ENCODE assay signal across 2 cellular contexts in the genomic region with DNA sequence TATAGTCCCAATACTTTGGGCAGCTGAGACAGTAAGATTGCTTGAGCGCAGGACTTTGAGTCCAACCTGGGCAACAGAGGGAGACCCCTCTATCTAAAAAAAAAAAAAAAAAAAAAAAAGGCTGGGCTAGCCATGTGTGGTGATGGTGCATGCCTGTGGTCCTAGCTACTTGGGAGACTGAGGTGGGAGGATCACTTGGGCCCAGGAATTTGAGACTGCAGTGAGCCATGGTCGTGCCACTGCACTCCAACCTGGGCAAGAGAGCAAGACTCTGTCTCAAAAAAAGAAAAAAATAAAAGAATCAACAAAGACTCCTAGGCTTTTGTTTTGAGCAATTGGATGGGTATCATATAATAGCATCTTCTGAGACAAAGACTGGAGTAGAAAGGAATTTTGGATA.
TF ChIP-seq lines count a peak whose summit lies in the region.

No MANE protein-coding gene starts in this region.

TF ChIP-seq in SK-N-SH, 30 proteins besides CTCF, POLR2A, EP300 and RAD21 (continued from another document):
- no peak for TF ChIP-seq RFX5 (IDR thresholded peaks at IDR 0.05; ENCODE audit: low read length)
- TF ChIP-seq, protein P1, sequence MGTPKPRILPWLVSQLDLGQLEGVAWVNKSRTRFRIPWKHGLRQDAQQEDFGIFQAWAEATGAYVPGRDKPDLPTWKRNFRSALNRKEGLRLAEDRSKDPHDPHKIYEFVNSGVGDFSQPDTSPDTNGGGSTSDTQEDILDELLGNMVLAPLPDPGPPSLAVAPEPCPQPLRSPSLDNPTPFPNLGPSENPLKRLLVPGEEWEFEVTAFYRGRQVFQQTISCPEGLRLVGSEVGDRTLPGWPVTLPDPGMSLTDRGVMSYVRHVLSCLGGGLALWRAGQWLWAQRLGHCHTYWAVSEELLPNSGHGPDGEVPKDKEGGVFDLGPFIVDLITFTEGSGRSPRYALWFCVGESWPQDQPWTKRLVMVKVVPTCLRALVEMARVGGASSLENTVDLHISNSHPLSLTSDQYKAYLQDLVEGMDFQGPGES (IDR thresholded peaks at IDR 0.05; ENCODE audit: low read depth, low read length) = no peak
- TF ChIP-seq GABPA (IDR thresholded peaks at IDR 0.05; ENCODE audit: low read depth) = no peak
- TF ChIP-seq GATA2 (CRISPR knock-in tag; IDR thresholded peaks at IDR 0.05) = no peak
- TF ChIP-seq TEAD4 (IDR thresholded peaks at IDR 0.05; ENCODE audit: borderline replicate concordance, insufficient read depth) = no peak
- no peak for TF ChIP-seq NRF1 (IDR thresholded peaks at IDR 0.05; ENCODE audit: low read depth, low read length)
- no peak for TF ChIP-seq USF2 (IDR thresholded peaks at IDR 0.05; ENCODE audit: borderline replicate concordance, low read depth, low read length)
- TF ChIP-seq YY1 (IDR thresholded peaks at IDR 0.05; ENCODE audit: low read depth) = no peak
- no peak for TF ChIP-seq MEF2A (IDR thresholded peaks at IDR 0.05; ENCODE audit: borderline replicate concordance, low read depth)
- no peak for TF ChIP-seq ELF1 (IDR thresholded peaks at IDR 0.05)
- no peak for TF ChIP-seq PBX3 (IDR thresholded peaks at IDR 0.05)
- no peak for TF ChIP-seq SMC3 (IDR thresholded peaks at IDR 0.05; ENCODE audit: low read depth, low read length)

TF ChIP-seq in SK-N-SH treated with all-trans-retinoic acid at 6 μM for 48 hours, 23 proteins besides CTCF, POLR2A, EP300 and RAD21 (continued from another document):
- TF ChIP-seq, protein P2, sequence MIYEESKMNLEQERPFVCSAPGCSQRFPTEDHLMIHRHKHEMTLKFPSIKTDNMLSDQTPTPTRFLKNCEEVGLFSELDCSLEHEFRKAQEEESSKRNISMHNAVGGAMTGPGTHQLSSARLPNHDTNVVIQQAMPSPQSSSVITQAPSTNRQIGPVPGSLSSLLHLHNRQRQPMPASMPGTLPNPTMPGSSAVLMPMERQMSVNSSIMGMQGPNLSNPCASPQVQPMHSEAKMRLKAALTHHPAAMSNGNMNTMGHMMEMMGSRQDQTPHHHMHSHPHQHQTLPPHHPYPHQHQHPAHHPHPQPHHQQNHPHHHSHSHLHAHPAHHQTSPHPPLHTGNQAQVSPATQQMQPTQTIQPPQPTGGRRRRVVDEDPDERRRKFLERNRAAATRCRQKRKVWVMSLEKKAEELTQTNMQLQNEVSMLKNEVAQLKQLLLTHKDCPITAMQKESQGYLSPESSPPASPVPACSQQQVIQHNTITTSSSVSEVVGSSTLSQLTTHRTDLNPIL (CRISPR knock-in tag; IDR thresholded peaks at IDR 0.05; ENCODE audit: low read depth) = no peak
- TF ChIP-seq ESRRG (CRISPR knock-in tag; IDR thresholded peaks at IDR 0.05) (no peak), TOX (CRISPR knock-in tag; IDR thresholded peaks at IDR 0.05; ENCODE audit: borderline replicate concordance) (no peak), OSR1 (CRISPR knock-in tag; IDR thresholded peaks at IDR 0.05) (no peak), RARB (CRISPR knock-in tag; IDR thresholded peaks at IDR 0.05) (no peak), BACH2 (CRISPR knock-in tag; IDR thresholded peaks at IDR 0.05; ENCODE audit: borderline replicate concordance) (no peak), TCF4 (CRISPR knock-in tag; IDR thresholded peaks at IDR 0.05; ENCODE audit: borderline replicate concordance) (no peak), CSRNP3 (CRISPR knock-in tag; IDR thresholded peaks at IDR 0.05) (no peak), ZC3H10 (CRISPR knock-in tag; IDR thresholded peaks at IDR 0.05) (no peak), ARNTL (CRISPR knock-in tag; IDR thresholded peaks at IDR 0.05; ENCODE audit: borderline replicate concordance, low read depth) (no peak), ISL1 (CRISPR knock-in tag; IDR thresholded peaks at IDR 0.05) (no peak), ZFP3 (CRISPR knock-in tag; IDR thresholded peaks at IDR 0.05) (no peak), ZFP30 (CRISPR knock-in tag; IDR thresholded peaks at IDR 0.05) (no peak)
